ENCODE assay signal across 17 cellular contexts in the genomic region with DNA sequence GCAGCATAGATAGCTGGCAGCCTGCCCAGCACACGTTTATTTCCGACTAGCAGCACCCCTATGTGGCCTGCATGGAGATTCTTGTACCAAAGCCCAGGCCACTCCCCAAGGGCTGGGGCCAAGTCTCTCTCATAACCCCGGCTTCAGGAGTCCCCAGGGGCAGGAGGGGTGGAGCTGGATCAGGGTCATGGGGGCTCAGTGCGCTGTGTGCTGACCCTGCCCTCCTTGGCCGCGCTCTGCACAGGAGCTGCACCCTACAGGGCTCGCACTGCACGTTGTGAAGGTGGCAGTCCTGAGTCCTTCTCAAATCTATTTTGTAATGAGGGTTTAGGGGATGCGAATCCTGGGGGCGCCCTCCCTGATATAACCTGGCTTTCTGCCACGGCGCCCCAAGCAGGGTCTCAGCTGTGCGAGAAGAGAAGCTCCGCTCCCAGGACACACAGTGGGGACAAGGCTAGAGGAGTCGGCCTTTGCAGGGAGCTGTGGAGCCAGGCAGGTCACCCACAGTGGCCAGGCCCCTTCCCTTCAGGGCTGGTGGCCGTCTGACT. TPM values are rescaled to one million over a fixed set of nuclear protein-coding genes. Genes with fewer than 3 reads are reported as not detected.
A peak's percentile ranks its signal among the peaks of the same experiment; 100 is the strongest.
DNase-seq lines count a peak whose midpoint lies in the region; ATAC-seq and TF ChIP-seq lines count a peak whose summit lies in the region.
"Had no signal": no experiment of that assay in that cellular context is flagged by ENCODE, and none has a peak within 500 bp of the region (broad histone marks: within the 10 kb centered on the region; RNA-seq: fewer than 3 reads in every experiment).

No MANE protein-coding gene starts in this region.

- no peak overlapping the region for H3K4me3 ChIP-seq in right atrium auricular region
- H3K4me3 ChIP-seq: esophagus muscularis mucosa, tibial artery had no signal

- no peaks in the 10 kb centered on the region for H3K9me3 ChIP-seq in right atrium auricular region
- H3K9me3 ChIP-seq: esophagus muscularis mucosa, tibial artery had no signal

- no peaks in the 10 kb centered on the region for H3K36me3 ChIP-seq in right atrium auricular region
- H3K36me3 ChIP-seq: tibial artery had no signal

- peak; percentile 8 for ATAC-seq in Right ventricle myocardium superior (ENCODE audit: poor library complexity)
- ATAC-seq in left lobe of liver, result peak; percentile 12
- ATAC-seq in esophagus mucosa, result no peak
- ATAC-seq: CD8-positive, alpha-beta T cell had no signal

- TF ChIP-seq POLR2A in erythroblast (IDR thresholded peaks at IDR 0.05; ENCODE audit: low read length), result no peak

- no peaks in the 10 kb centered on the region for H3K27me3 ChIP-seq in right atrium auricular region

- TF ChIP-seq CTCF in right atrium auricular region (IDR thresholded peaks at IDR 0.05), result no peak

- H3K4me1 ChIP-seq in right atrium auricular region, result no peaks in the 10 kb centered on the region
- H3K4me1 ChIP-seq: esophagus muscularis mucosa, tibial artery had no signal

- intact Hi-C loops in Right ventricle myocardium superior (cut with DNase I), result no loop called here

- no peak overlapping the region for H3K27ac ChIP-seq in right atrium auricular region
- H3K27ac ChIP-seq: esophagus muscularis mucosa, RWPE1, tibial artery had no signal

- DNase-seq in Right ventricle myocardium superior (peak; percentile 42), right atrium auricular region (ENCODE audit: low spot score) (no peak), NCI-H345 treated with DMSO at 0.1 percent for 48 hours (lab: John Stamatoyannopoulos, UW; ENCODE audit: unreplicated experiment) (peak; percentile 25), left lobe of liver (ENCODE audit: low spot score) (no peak), erythroblast (lab: John Stamatoyannopoulos, UW) (no peak), NCI-H748 treated with DMSO at 0.1 percent for 48 hours (lab: John Stamatoyannopoulos, UW) (no peak)
- DNase-seq in effector CD4-positive, alpha-beta T cell, result no peak
- DNase-seq: activated CD4-positive, alpha-beta T cell treated with anti-CD3 and anti-CD28 coated beads for 48 hours; activated CD8-positive, alpha-beta memory T cell treated with anti-CD3 and anti-CD28 coated beads, Interleukin-2, amount 50 U/mL, for 4 hours; CD8-positive, alpha-beta T cell; GOT3; NCI-H2227 treated with DMSO at 0.1 percent for 48 hours; stimulated activated naive CD4-positive, alpha-beta T cell treated with Interleukin-2 at 50 U/mL for 16 hours; tibial artery had no signal

RNA-seq across cellular contexts. Expression of gene NKD2, which starts 28.6 kb away (rescaled TPM):
- total RNA-seq in Right ventricle myocardium superior, result 2.8 TPM
- total RNA-seq in right atrium auricular region, result 1 to 10 TPM; 2.4 to 2.8 TPM
- 1.6 TPM for total RNA-seq in left lobe of liver
- 1.1 TPM for total RNA-seq in esophagus mucosa

Comparison
In these comparisons a context has a peak if more than half of its experiments do, and no peak if none do; other contexts are left out.
1. DNase-seq: peak in Right ventricle myocardium superior (single experiment) and NCI-H345 treated with DMSO at 0.1 percent for 48 hours (single experiment); none in right atrium auricular region (single experiment), left lobe of liver (single experiment), erythroblast (0 of 2), effector CD4-positive, alpha-beta T cell (single experiment) and NCI-H748 treated with DMSO at 0.1 percent for 48 hours (single experiment).